ENCODE assay signal across 29 cellular contexts in genomic region chr13:19763618-19764017, GRCh38. TPM values are rescaled to one million over a fixed set of nuclear protein-coding genes. Genes with fewer than 3 reads are reported as not detected.
A peak's percentile ranks its signal among the peaks of the same experiment; 100 is the strongest.
DNase-seq lines count a peak whose midpoint lies in the region; TF ChIP-seq lines count a peak whose summit lies in the region.
"Had no signal": no experiment of that assay in that cellular context is flagged by ENCODE, and none has a peak within 500 bp of the region (broad histone marks: within the 10 kb centered on the region; RNA-seq: fewer than 3 reads in every experiment).

No MANE protein-coding gene starts in this region.

- peaks cover 25% of the 10 kb centered on the region for H3K4me1 ChIP-seq in CD8-positive, alpha-beta memory T cell (ENCODE audit: insufficient read depth, low read length)
- peaks cover 9% of the 10 kb centered on the region for H3K4me1 ChIP-seq in neural progenitor cell
- H3K4me1 ChIP-seq: upper lobe of right lung had no signal

- CTCF ChIA-PET in activated CD4-positive, alpha-beta T cell treated with anti-CD3 and anti-CD28 coated beads, Interleukin-2, amount 10 ng/mL, durations not matched to agents 7 days and 5 days (lab: Charles Lee): no interaction called here
- CTCF ChIA-PET in CD8-positive, alpha-beta memory T cell (lab: Charles Lee): no interaction called here

- H3K27me3 ChIP-seq in CD8-positive, alpha-beta memory T cell (ENCODE audit: insufficient read depth, low read length, poor library complexity, severe bottlenecking): no peaks in the 10 kb centered on the region
- no peaks in the 10 kb centered on the region for H3K27me3 ChIP-seq in neural progenitor cell
- H3K27me3 ChIP-seq: suprapubic skin, upper lobe of right lung had no signal

- DNase-seq in activated CD4-positive, alpha-beta T cell treated with anti-CD3 and anti-CD28 coated beads, Interleukin-2, amount 10 ng/mL, durations not matched to agents 7 days and 5 days: no peak
- no peak for DNase-seq in activated CD4-positive, alpha-beta T cell treated with anti-CD3 and anti-CD28 coated beads for 4 hours
- DNase-seq in CD8-positive, alpha-beta memory T cell: no peak
- DNase-seq in activated naive CD8-positive, alpha-beta T cell treated with anti-CD3 and anti-CD28 coated beads for 36 hours: no peak
- DNase-seq in neural progenitor cell (ENCODE audit: low spot score): no peak
- DNase-seq in NCI-H1417 (lab: John Stamatoyannopoulos, UW): no peak
- DNase-seq in GF-D8 (lab: John Stamatoyannopoulos, UW): no peak
- DNase-seq in NK-92 treated with Interleukin-12 subunit alpha and Interleukin-12 subunit beta, amount 100 ng/mL, for 24 hours (lab: John Stamatoyannopoulos, UW): no peak
- DNase-seq: activated CD4-positive, alpha-beta T cell treated with anti-CD3 and anti-CD28 coated beads, Interleukin-2, amount 50 U/mL, for 4 hours; activated effector memory CD4-positive, alpha-beta T cell treated with Interleukin-2 at 50 U/mL for 16 hours; CD4-positive, alpha-beta T cell; central memory CD4-positive, alpha-beta T cell; DND-41; glutamatergic neuron; islet precursor cell; left ventricle myocardium superior; mesendoderm; MM.1S; NCI-H1105 treated with DMSO at 0.1 percent for 48 hours; NCI-H2081; NCI-H526; nucleus accumbens; SHP77 treated with DMSO at 0.1 percent for 48 hours; stimulated activated naive B cell treated with anti-CD40 and anti-IgM and Interleukin-4, amounts not matched to agents 10 μg/mL and 1 μg/mL and 100 μg/mL, for 72 hours; T-helper 9 cell; upper lobe of right lung had no signal

- no peak for TF ChIP-seq CTCF in neural progenitor cell (IDR thresholded peaks at IDR 0.05)

- peaks cover 87% of the 10 kb centered on the region for H4K20me1 ChIP-seq in neural progenitor cell (ENCODE audit: low read depth)

- no peaks in the 10 kb centered on the region for H3K36me3 ChIP-seq in CD8-positive, alpha-beta memory T cell (ENCODE audit: insufficient read depth, low read length)
- peaks cover 19% of the 10 kb centered on the region for H3K36me3 ChIP-seq in neural progenitor cell

- no peak overlapping the region for H3K27ac ChIP-seq in CD8-positive, alpha-beta memory T cell (ENCODE audit: low read depth, low read length)
- peak overlapping the region; percentile 32 for H3K27ac ChIP-seq in neural progenitor cell
- H3K27ac ChIP-seq: suprapubic skin, upper lobe of right lung, VCaP had no signal

- H3K36me3 Mint-ChIP-seq in activated CD4-positive, alpha-beta T cell treated with anti-CD3 and anti-CD28 coated beads, Interleukin-2, amount 10 ng/mL, durations not matched to agents 7 days and 5 days (ENCODE audit: low read depth): peaks cover 65% of the 10 kb centered on the region
- H3K36me3 Mint-ChIP-seq in CD8-positive, alpha-beta memory T cell: peaks cover 5 to 74% (median 10%) of the 10 kb centered on the region in 3 donors
- peaks cover 63% of the 10 kb centered on the region for H3K36me3 Mint-ChIP-seq in activated naive CD8-positive, alpha-beta T cell treated with anti-CD3 and anti-CD28 coated beads for 36 hours
- H3K36me3 Mint-ChIP-seq in neural progenitor cell: peaks cover 57% of the 10 kb centered on the region

- H3K9ac ChIP-seq in neural progenitor cell: no peak overlapping the region

- no peaks in the 10 kb centered on the region for H3K9me3 ChIP-seq in CD8-positive, alpha-beta memory T cell (ENCODE audit: low read length)
- H3K9me3 ChIP-seq in neural progenitor cell (ENCODE audit: low read depth): no peaks in the 10 kb centered on the region
- H3K9me3 ChIP-seq: suprapubic skin, upper lobe of right lung had no signal

- H3K4me3 Mint-ChIP-seq in activated CD4-positive, alpha-beta T cell treated with anti-CD3 and anti-CD28 coated beads, Interleukin-2, amount 10 ng/mL, durations not matched to agents 7 days and 5 days: no peak overlapping the region
- H3K4me3 Mint-ChIP-seq in CD8-positive, alpha-beta memory T cell: peak overlapping the region in 4 of 7 donors; percentile 27 to 53 (median 34)
- no peak overlapping the region for H3K4me3 Mint-ChIP-seq in activated naive CD8-positive, alpha-beta T cell treated with anti-CD3 and anti-CD28 coated beads for 36 hours
- no peak overlapping the region for H3K4me3 Mint-ChIP-seq in neural progenitor cell
- H3K4me3 Mint-ChIP-seq: CD4-positive, alpha-beta T cell; dendritic cell treated with granulocyte-macrophage colony-stimulating factor and Interleukin-4, amounts not matched to agents 40 ng/mL and 50 ng/mL, for 4 days; stimulated activated naive B cell treated with anti-CD40 and anti-IgM and Interleukin-4, amounts not matched to agents 10 μg/mL and 1 μg/mL and 100 μg/mL, for 72 hours had no signal

- no peak overlapping the region for H3K4me3 ChIP-seq in CD8-positive, alpha-beta memory T cell (ENCODE audit: low read length)
- no peak overlapping the region for H3K4me3 ChIP-seq in neural progenitor cell
- H3K4me3 ChIP-seq: suprapubic skin, upper lobe of right lung had no signal

- H3K27me3 Mint-ChIP-seq in activated CD4-positive, alpha-beta T cell treated with anti-CD3 and anti-CD28 coated beads, Interleukin-2, amount 10 ng/mL, durations not matched to agents 7 days and 5 days: no peaks in the 10 kb centered on the region
- no peaks in the 10 kb centered on the region for H3K27me3 Mint-ChIP-seq in CD8-positive, alpha-beta memory T cell
- H3K27me3 Mint-ChIP-seq in activated naive CD8-positive, alpha-beta T cell treated with anti-CD3 and anti-CD28 coated beads for 36 hours: no peaks in the 10 kb centered on the region
- peaks cover 5% of the 10 kb centered on the region for H3K27me3 Mint-ChIP-seq in neural progenitor cell (ENCODE audit: insufficient read depth, low read depth)
- H3K27me3 Mint-ChIP-seq: CD4-positive, alpha-beta T cell; dendritic cell treated with granulocyte-macrophage colony-stimulating factor and Interleukin-4, amounts not matched to agents 40 ng/mL and 50 ng/mL, for 4 days; stimulated activated naive B cell treated with anti-CD40 and anti-IgM and Interleukin-4, amounts not matched to agents 10 μg/mL and 1 μg/mL and 100 μg/mL, for 72 hours had no signal

- peak overlapping the region; percentile 41 for H3K27ac Mint-ChIP-seq in activated CD4-positive, alpha-beta T cell treated with anti-CD3 and anti-CD28 coated beads, Interleukin-2, amount 10 ng/mL, durations not matched to agents 7 days and 5 days
- peak overlapping the region in 2 of 8 donors; percentile 15 to 62 for H3K27ac Mint-ChIP-seq in CD8-positive, alpha-beta memory T cell
- peak overlapping the region; percentile 68 for H3K27ac Mint-ChIP-seq in activated naive CD8-positive, alpha-beta T cell treated with anti-CD3 and anti-CD28 coated beads for 36 hours
- H3K27ac Mint-ChIP-seq in neural progenitor cell: no peak overlapping the region
- H3K27ac Mint-ChIP-seq: CD4-positive, alpha-beta T cell; dendritic cell treated with granulocyte-macrophage colony-stimulating factor and Interleukin-4, amounts not matched to agents 40 ng/mL and 50 ng/mL, for 4 days; stimulated activated naive B cell treated with anti-CD40 and anti-IgM and Interleukin-4, amounts not matched to agents 10 μg/mL and 1 μg/mL and 100 μg/mL, for 72 hours had no signal

- peaks cover 8% of the 10 kb centered on the region for H3F3A ChIP-seq in neural progenitor cell (ENCODE audit: low read depth)

- peaks cover 55% of the 10 kb centered on the region for H3K4me1 Mint-ChIP-seq in activated CD4-positive, alpha-beta T cell treated with anti-CD3 and anti-CD28 coated beads, Interleukin-2, amount 10 ng/mL, durations not matched to agents 7 days and 5 days
- H3K4me1 Mint-ChIP-seq in CD8-positive, alpha-beta memory T cell: peaks cover 64 to 87% (median 83%) of the 10 kb centered on the region in 3 donors
- H3K4me1 Mint-ChIP-seq in activated naive CD8-positive, alpha-beta T cell treated with anti-CD3 and anti-CD28 coated beads for 36 hours: peaks cover 46% of the 10 kb centered on the region
- peaks cover 6% of the 10 kb centered on the region for H3K4me1 Mint-ChIP-seq in neural progenitor cell

- H3K4me2 ChIP-seq in neural progenitor cell: no peak overlapping the region

- H2AFZ ChIP-seq in neural progenitor cell (replicated peaks): no peak overlapping the region

- H3K9me3 Mint-ChIP-seq in activated CD4-positive, alpha-beta T cell treated with anti-CD3 and anti-CD28 coated beads, Interleukin-2, amount 10 ng/mL, durations not matched to agents 7 days and 5 days: no peaks in the 10 kb centered on the region
- H3K9me3 Mint-ChIP-seq in CD8-positive, alpha-beta memory T cell: no peaks in the 10 kb centered on the region
- H3K9me3 Mint-ChIP-seq in activated naive CD8-positive, alpha-beta T cell treated with anti-CD3 and anti-CD28 coated beads for 36 hours: no peaks in the 10 kb centered on the region
- H3K9me3 Mint-ChIP-seq in neural progenitor cell: peaks cover 2% of the 10 kb centered on the region
- H3K9me3 Mint-ChIP-seq: CD4-positive, alpha-beta T cell; dendritic cell treated with granulocyte-macrophage colony-stimulating factor and Interleukin-4, amounts not matched to agents 40 ng/mL and 50 ng/mL, for 4 days; stimulated activated naive B cell treated with anti-CD40 and anti-IgM and Interleukin-4, amounts not matched to agents 10 μg/mL and 1 μg/mL and 100 μg/mL, for 72 hours had no signal

- POLR2A ChIA-PET in activated CD4-positive, alpha-beta T cell treated with anti-CD3 and anti-CD28 coated beads, Interleukin-2, amount 10 ng/mL, durations not matched to agents 7 days and 5 days (lab: Charles Lee): no interaction called here
- POLR2A ChIA-PET in CD8-positive, alpha-beta memory T cell (lab: Charles Lee): no interaction called here

- peaks cover 100% of the 10 kb centered on the region for H3K79me2 ChIP-seq in neural progenitor cell (ENCODE audit: low read depth)

RNA-seq across cellular contexts. Expression of gene PSPC1, which starts 19.1 kb away (rescaled TPM):
- total RNA-seq in activated CD4-positive, alpha-beta T cell treated with anti-CD3 and anti-CD28 coated beads, Interleukin-2, amount 10 ng/mL, durations not matched to agents 7 days and 5 days: 10 to 100 TPM; 68.4 to 70.5 TPM
- total RNA-seq in CD8-positive, alpha-beta memory T cell: 100 to 1,000 TPM; 104 to 112 TPM
- polyA plus RNA-seq in CD8-positive, alpha-beta memory T cell: 33.0 TPM
- 10 to 100 TPM; 88.7 to 92.4 TPM for total RNA-seq in activated naive CD8-positive, alpha-beta T cell treated with anti-CD3 and anti-CD28 coated beads for 36 hours
- 77.0 and 87.0 TPM in 2 replicates for total RNA-seq in neural progenitor cell (ENCODE audit: low replicate concordance)

Comparison
In these comparisons a context has a peak if more than half of its experiments do, and no peak if none do; other contexts are left out.
1. H3K4me3 Mint-ChIP-seq: peak in CD8-positive, alpha-beta memory T cell (4 of 7); none in activated CD4-positive, alpha-beta T cell treated with anti-CD3 and anti-CD28 coated beads, Interleukin-2, amount 10 ng/mL, durations not matched to agents 7 days and 5 days (single experiment), activated naive CD8-positive, alpha-beta T cell treated with anti-CD3 and anti-CD28 coated beads for 36 hours (single experiment) and neural progenitor cell (single experiment).